ENCODE assay signal across 10 cellular contexts in the genomic region with DNA sequence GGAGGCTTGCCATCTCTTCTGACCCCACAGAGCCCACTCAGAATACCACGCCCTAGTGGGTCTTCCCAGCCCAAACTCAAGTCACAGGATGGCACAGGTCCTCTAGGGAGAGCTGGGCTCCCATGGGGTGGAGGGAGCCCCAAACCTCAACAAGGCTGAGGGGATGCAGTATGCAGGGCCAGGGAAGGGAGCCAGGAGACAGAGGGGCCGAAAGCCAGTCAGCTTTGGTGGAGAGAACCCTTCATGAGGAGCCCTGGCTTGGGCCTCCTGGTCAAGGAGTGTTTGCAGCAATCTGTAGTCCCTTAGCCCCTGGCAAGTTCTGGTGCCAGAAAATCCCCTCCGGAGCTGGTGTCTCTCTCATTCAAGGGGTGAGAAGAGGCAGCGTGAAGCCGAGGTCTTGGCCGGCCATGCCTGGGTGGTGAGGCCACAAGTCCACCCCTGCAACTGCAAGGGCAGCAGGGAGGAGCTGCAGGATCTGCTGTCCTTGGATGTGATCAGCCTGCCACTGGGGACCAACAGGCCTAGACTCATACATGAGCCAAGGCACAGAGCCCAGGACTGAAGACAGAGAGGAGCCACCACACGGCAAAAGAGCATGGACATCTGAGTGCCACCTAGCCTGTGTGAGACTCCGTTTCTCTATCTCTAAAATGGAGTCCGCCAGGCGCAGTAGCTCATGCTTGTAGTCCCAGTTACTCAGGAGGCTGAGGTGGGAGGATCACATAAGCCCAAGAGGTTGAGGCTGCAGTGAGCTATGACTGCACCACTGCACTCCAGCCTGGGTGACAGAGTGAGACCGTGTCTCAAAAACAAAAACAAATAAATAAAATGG. TPM values are rescaled to one million over a fixed set of nuclear protein-coding genes. Genes with fewer than 3 reads are reported as not detected.
DNase-seq lines count a peak whose midpoint lies in the region; ATAC-seq lines count a peak whose summit lies in the region.
"Had no signal": no experiment of that assay in that cellular context is flagged by ENCODE, and none has a peak within 500 bp of the region (broad histone marks: within the 10 kb centered on the region; RNA-seq: fewer than 3 reads in every experiment).

No MANE protein-coding gene starts in this region.

- H3K23ac ChIP-seq in mesendoderm (ENCODE audit: low read length) = no peak overlapping the region

- H3K36me3 Mint-ChIP-seq in activated naive CD8-positive, alpha-beta T cell = peaks cover 6% of the 10 kb centered on the region
- peaks cover 17% of the 10 kb centered on the region for H3K36me3 Mint-ChIP-seq in activated naive CD8-positive, alpha-beta T cell treated with anti-CD3 and anti-CD28 coated beads for 36 hours

- no peak for ATAC-seq in GM21423 (IDR thresholded peaks at IDR 0.05; ENCODE audit: unreplicated experiment)
- no peak for ATAC-seq in GM21825 (IDR thresholded peaks at IDR 0.05; ENCODE audit: unreplicated experiment)

- H3K4me1 ChIP-seq in mesendoderm (ENCODE audit: control insufficient read depth, low read depth, low read length) = peaks cover 4% of the 10 kb centered on the region

- H3K27ac Mint-ChIP-seq in activated naive CD8-positive, alpha-beta T cell = peak overlapping the region; percentile 61
- no peak overlapping the region for H3K27ac Mint-ChIP-seq in activated naive CD8-positive, alpha-beta T cell treated with anti-CD3 and anti-CD28 coated beads for 36 hours

- no peaks in the 10 kb centered on the region for H3K79me2 ChIP-seq in mesendoderm (ENCODE audit: control insufficient read depth, insufficient read depth, low read length)

- H3K18ac ChIP-seq in mesendoderm (ENCODE audit: low read length) = no peak overlapping the region

- no peaks in the 10 kb centered on the region for H3K27me3 Mint-ChIP-seq in activated naive CD8-positive, alpha-beta T cell
- H3K27me3 Mint-ChIP-seq in activated naive CD8-positive, alpha-beta T cell treated with anti-CD3 and anti-CD28 coated beads for 36 hours = no peaks in the 10 kb centered on the region

- no peak overlapping the region for H3K4me3 ChIP-seq in mesendoderm (ENCODE audit: low read length)

- no peak overlapping the region for H3K4me2 ChIP-seq in mesendoderm (ENCODE audit: low read length)

- H3K9ac ChIP-seq in mesendoderm (ENCODE audit: low read length) = no peak overlapping the region

- H2BK120ac ChIP-seq in mesendoderm (ENCODE audit: low read depth, low read length) = no peak overlapping the region

- H3K4me1 Mint-ChIP-seq in activated naive CD8-positive, alpha-beta T cell (ENCODE audit: low read depth) = peaks cover 14% of the 10 kb centered on the region
- peaks cover 22% of the 10 kb centered on the region for H3K4me1 Mint-ChIP-seq in activated naive CD8-positive, alpha-beta T cell treated with anti-CD3 and anti-CD28 coated beads for 36 hours

- no peak overlapping the region for H3K4ac ChIP-seq in mesendoderm (ENCODE audit: low read depth, low read length)

- H3K27ac ChIP-seq in mesendoderm (ENCODE audit: low read depth, low read length) = no peak overlapping the region
- H3K27ac ChIP-seq: HL-60 had no signal

- H2BK5ac ChIP-seq in mesendoderm (ENCODE audit: low read length) = no peak overlapping the region

- no peak overlapping the region for H4K8ac ChIP-seq in mesendoderm (ENCODE audit: low read depth, low read length)

- H2BK15ac ChIP-seq in mesendoderm (replicated peaks; ENCODE audit: low read depth) = no peak overlapping the region

- no peak overlapping the region for H4K5ac ChIP-seq in mesendoderm (ENCODE audit: low read length)

- H2AK5ac ChIP-seq in mesendoderm (ENCODE audit: low read length) = no peak overlapping the region

- no peak overlapping the region for H3K4me3 Mint-ChIP-seq in activated naive CD8-positive, alpha-beta T cell
- H3K4me3 Mint-ChIP-seq in activated naive CD8-positive, alpha-beta T cell treated with anti-CD3 and anti-CD28 coated beads for 36 hours = no peak overlapping the region

- no CpG with 5 or more reads among the region's 11 CpGs for WGBS in mesendoderm (ENCODE audit: extremely low coverage, insufficient coverage, low lambda C conversion rate)

- no peak for DNase-seq in activated naive CD8-positive, alpha-beta T cell treated with anti-CD3 and anti-CD28 coated beads for 36 hours
- DNase-seq in cerebellar cortex (ENCODE audit: low spot score) (peak; percentile 42), mesendoderm (no peak), LoVo (ENCODE audit: low spot score) (no peak)
- no peak for DNase-seq in effector CD8-positive, alpha-beta T cell (lab: John Stamatoyannopoulos, UW)
- DNase-seq: DMS79 had no signal

- H3K56ac ChIP-seq in mesendoderm (ENCODE audit: low read length) = peak overlapping the region; percentile 64

- H3K27me3 ChIP-seq in mesendoderm (ENCODE audit: insufficient read depth, low read length, poor library complexity) = no peaks in the 10 kb centered on the region

- no peaks in the 10 kb centered on the region for H3K79me1 ChIP-seq in mesendoderm (ENCODE audit: low read length)

- no peaks in the 10 kb centered on the region for H3K9me3 Mint-ChIP-seq in activated naive CD8-positive, alpha-beta T cell (ENCODE audit: low read depth)
- peaks cover 2% of the 10 kb centered on the region for H3K9me3 Mint-ChIP-seq in activated naive CD8-positive, alpha-beta T cell treated with anti-CD3 and anti-CD28 coated beads for 36 hours

- no peaks in the 10 kb centered on the region for H3K36me3 ChIP-seq in mesendoderm (ENCODE audit: control insufficient read depth, insufficient read depth, low read length)

RNA-seq across cellular contexts. Expression of gene NEAT1, which starts 24.1 kb away (rescaled TPM):
- total RNA-seq in activated naive CD8-positive, alpha-beta T cell treated with anti-CD3 and anti-CD28 coated beads for 36 hours = 100 to 1,000 TPM; 136 to 155 TPM
- 3.7 TPM for polyA plus RNA-seq in mesendoderm (2013, experiment 1 of 2)
- polyA plus RNA-seq in mesendoderm (2013, experiment 2 of 2) = 4.5 TPM

RNA-seq across cellular contexts. Expression of gene MALAT1, which starts 52.2 kb away (rescaled TPM):
- total RNA-seq in activated naive CD8-positive, alpha-beta T cell treated with anti-CD3 and anti-CD28 coated beads for 36 hours = 1,000 to 10,000 TPM; 2,463 to 2,829 TPM
- polyA plus RNA-seq in mesendoderm (2013, experiment 1 of 2) = 112 TPM
- 116 TPM for polyA plus RNA-seq in mesendoderm (2013, experiment 2 of 2)
